ENCODE assay signal across 16 cellular contexts in the genomic region with DNA sequence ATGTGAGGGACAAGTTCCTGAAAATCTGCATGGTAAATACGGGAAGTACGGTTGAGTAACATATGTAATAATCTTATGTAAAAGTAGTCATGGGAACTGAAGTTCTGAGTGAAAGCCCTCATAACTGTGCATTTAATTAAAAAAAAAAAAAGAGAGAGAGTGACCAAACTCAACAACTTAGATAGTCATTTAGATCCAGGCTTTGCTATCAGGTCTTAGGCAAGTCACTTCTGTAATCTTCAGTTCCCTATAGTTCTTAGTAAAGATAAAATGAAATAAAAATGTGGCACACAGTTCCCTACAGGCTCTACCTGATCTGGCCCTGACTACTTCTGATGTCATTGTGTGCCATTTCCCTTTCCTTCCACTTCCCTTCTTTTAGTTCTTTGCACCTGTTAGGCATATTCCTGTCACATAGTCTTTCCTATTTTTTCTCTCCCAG. TPM values are rescaled to one million over a fixed set of nuclear protein-coding genes. Genes with fewer than 3 reads are reported as not detected.
DNase-seq lines count a peak whose midpoint lies in the region; ATAC-seq, FAIRE-seq and TF ChIP-seq lines count a peak whose summit lies in the region.
"Had no signal": no experiment of that assay in that cellular context is flagged by ENCODE, and none has a peak within 500 bp of the region (broad histone marks: within the 10 kb centered on the region; RNA-seq: fewer than 3 reads in every experiment).

No MANE protein-coding gene starts in this region.

- H3K9me3 Mint-ChIP-seq in activated naive CD4-positive, alpha-beta T cell treated with anti-CD3 and anti-CD28 coated beads for 36 hours = no peaks in the 10 kb centered on the region
- H3K9me3 Mint-ChIP-seq: endodermal cell had no signal

- peak overlapping the region; percentile 1 for H3K27ac ChIP-seq in OCI-LY7 (ENCODE audit: low read depth, low read length, poor library complexity, severe bottlenecking)
- H3K27ac ChIP-seq in left lung = peak overlapping the region in 1 of 2 donors; percentile 87
- H3K27ac ChIP-seq: C4-2B, KMS-11 had no signal

- ATAC-seq in HG02759 (IDR thresholded peaks at IDR 0.05; ENCODE audit: unreplicated experiment) (peak; percentile 47), left lung (peak; percentile 52), HG03354 (IDR thresholded peaks at IDR 0.05; ENCODE audit: poor library complexity, severe bottlenecking, unreplicated experiment) (no peak)

- H3K4me2 ChIP-seq in OCI-LY7 (ENCODE audit: low read length) = peak overlapping the region; percentile 5; the same call in 1 of the 2 replicates
- H3K4me2 ChIP-seq: KMS-11 had no signal

- peaks cover 22% of the 10 kb centered on the region for H3K36me3 Mint-ChIP-seq in activated naive CD4-positive, alpha-beta T cell treated with anti-CD3 and anti-CD28 coated beads for 36 hours (ENCODE audit: low read depth)

- peaks cover 98% of the 10 kb centered on the region for H3K79me2 ChIP-seq in OCI-LY7 (ENCODE audit: insufficient read depth, low read depth, low read length)

- DNase-seq in CD1c-positive myeloid dendritic cell (ENCODE audit: extremely low spot score) (peak; percentile 91), OCI-LY7 (ENCODE audit: low spot score) (peak; percentile 24), left lung (no peak), C1 segment of cervical spinal cord (lab: John Stamatoyannopoulos, UW) (no peak), GM12892 (ENCODE audit: insufficient read length) (no peak)
- DNase-seq in activated naive CD4-positive, alpha-beta T cell treated with anti-CD3 and anti-CD28 coated beads for 36 hours = no peak
- DNase-seq: activated CD8-positive, alpha-beta memory T cell treated with anti-CD3 and anti-CD28 coated beads, Interleukin-2, amount 50 U/mL, for 4 hours; endodermal cell; glutamatergic neuron; left cardiac atrium; stimulated activated CD8-positive, alpha-beta memory T cell treated with anti-CD3 and anti-CD28 coated beads, Interleukin-4, amount 100 ng/mL, for 48 hours had no signal

- H3K4me1 ChIP-seq in OCI-LY7 (ENCODE audit: insufficient read depth, low read length, poor library complexity, severe bottlenecking) = peaks cover 28% of the 10 kb centered on the region
- peaks cover 0 to 53% of the 10 kb centered on the region in 2 donors for H3K4me1 ChIP-seq in left lung

- CTCF ChIA-PET in OCI-LY7 (lab: Charles Lee; ENCODE audit: unreplicated experiment) = no interaction called here
- CTCF ChIA-PET in activated naive CD4-positive, alpha-beta T cell treated with anti-CD3 and anti-CD28 coated beads for 36 hours (lab: Charles Lee) = interaction anchor here (0.6 to 0.7 kb wide), 3 partner anchors 42 to 391 kb away, joined by 3 to 4 read pairs (median 3); no protein-coding TSS in a partner anchor

- BruUV-seq in OCI-LY7 (replicated peaks; lab: Mats Ljungman, UMichigan) = no TSS peak

- H3K4me3 ChIP-seq in OCI-LY7 (ENCODE audit: low read depth, low read length, poor library complexity, severe bottlenecking) (no peak overlapping the region), left lung (no peak overlapping the region)

- H3K9me3 ChIP-seq in OCI-LY7 (ENCODE audit: low read length) = no peaks in the 10 kb centered on the region
- H3K9me3 ChIP-seq in left lung = no peaks in the 10 kb centered on the region

- no peak overlapping the region for H2AFZ ChIP-seq in OCI-LY7 (ENCODE audit: low read length)

- intact Hi-C loops in OCI-LY7 (cut with micrococcal nuclease; ENCODE audit: unreplicated experiment) = no loop called here
- intact Hi-C loops in left lung (cut with DNase I) = no loop called here
- intact Hi-C loops in activated naive CD4-positive, alpha-beta T cell treated with anti-CD3 and anti-CD28 coated beads for 36 hours (cut with micrococcal nuclease) = no loop called here

- H3K27me3 Mint-ChIP-seq in activated naive CD4-positive, alpha-beta T cell treated with anti-CD3 and anti-CD28 coated beads for 36 hours (ENCODE audit: low read depth) = no peaks in the 10 kb centered on the region

- H3K36me3 ChIP-seq in OCI-LY7 (ENCODE audit: insufficient read depth, low read length) (peaks cover 61% of the 10 kb centered on the region), left lung (peaks cover 0 to 5% of the 10 kb centered on the region in 2 donors)

- no peaks in the 10 kb centered on the region for H3K9me2 ChIP-seq in OCI-LY7 (ENCODE audit: insufficient read depth, low read length)

- H3K27ac Mint-ChIP-seq in activated naive CD4-positive, alpha-beta T cell treated with anti-CD3 and anti-CD28 coated beads for 36 hours = no peak overlapping the region
- H3K27ac Mint-ChIP-seq: endodermal cell had no signal

- peaks cover 39% of the 10 kb centered on the region for H3K4me1 Mint-ChIP-seq in activated naive CD4-positive, alpha-beta T cell treated with anti-CD3 and anti-CD28 coated beads for 36 hours (ENCODE audit: low read depth)

- no peak overlapping the region for H3K4me3 Mint-ChIP-seq in activated naive CD4-positive, alpha-beta T cell treated with anti-CD3 and anti-CD28 coated beads for 36 hours
- H3K4me3 Mint-ChIP-seq: endodermal cell had no signal

- no peak for FAIRE-seq in GM12892 (lab: Jason Lieb, UNC)
- FAIRE-seq: TTC549 had no signal

- no peak for TF ChIP-seq CTCF in OCI-LY7 (conservative IDR thresholded peaks at IDR 0.05; ENCODE audit: low read length)
- no peak for TF ChIP-seq CTCF in left lung (IDR thresholded peaks at IDR 0.05)

- no peaks in the 10 kb centered on the region for H3K27me3 ChIP-seq in left lung

- H4K20me1 ChIP-seq in OCI-LY7 (ENCODE audit: insufficient read depth, low read length) = peaks cover 6% of the 10 kb centered on the region; the same call in 1 of the 2 replicates

- no peak for TF ChIP-seq POLR2A in GM12892 (IDR thresholded peaks at IDR 0.05; ENCODE audit: low read depth, low read length)

- POLR2A ChIA-PET in OCI-LY7 (lab: Charles Lee) = interaction anchor here (0.6 to 1.4 kb wide), 2 partner anchors 11 to 320 kb away, joined by 3 read pairs; no protein-coding TSS in a partner anchor

RNA-seq across cellular contexts. Expression of a gene that starts 15.0 kb away (rescaled TPM):
- total RNA-seq in OCI-LY7 (2014; rRNA removed; shearing (Covaris generic)) = 19.2 and 20.4 TPM in 2 replicates
- total RNA-seq in OCI-LY7 (2022) = 41.6 and 42.7 TPM in 2 replicates
- 10 to 100 TPM; 34.1 to 38.9 TPM for total RNA-seq in left lung
- 10 to 100 TPM; 17.8 to 19.8 TPM for total RNA-seq in activated naive CD4-positive, alpha-beta T cell treated with anti-CD3 and anti-CD28 coated beads for 36 hours
- polyA plus RNA-seq in GM12892 (2012; ENCODE audit: missing spikeins) = 13.4 TPM

Comparison
In these comparisons a context has a peak if more than half of its experiments do, and no peak if none do; other contexts are left out.
1. DNase-seq: peak in CD1c-positive myeloid dendritic cell (single experiment) and OCI-LY7 (single experiment); none in left lung (0 of 2), C1 segment of cervical spinal cord (0 of 14), activated naive CD4-positive, alpha-beta T cell treated with anti-CD3 and anti-CD28 coated beads for 36 hours (single experiment) and GM12892 (single experiment).